ENCODE assay signal across 8 cellular contexts in the genomic region with DNA sequence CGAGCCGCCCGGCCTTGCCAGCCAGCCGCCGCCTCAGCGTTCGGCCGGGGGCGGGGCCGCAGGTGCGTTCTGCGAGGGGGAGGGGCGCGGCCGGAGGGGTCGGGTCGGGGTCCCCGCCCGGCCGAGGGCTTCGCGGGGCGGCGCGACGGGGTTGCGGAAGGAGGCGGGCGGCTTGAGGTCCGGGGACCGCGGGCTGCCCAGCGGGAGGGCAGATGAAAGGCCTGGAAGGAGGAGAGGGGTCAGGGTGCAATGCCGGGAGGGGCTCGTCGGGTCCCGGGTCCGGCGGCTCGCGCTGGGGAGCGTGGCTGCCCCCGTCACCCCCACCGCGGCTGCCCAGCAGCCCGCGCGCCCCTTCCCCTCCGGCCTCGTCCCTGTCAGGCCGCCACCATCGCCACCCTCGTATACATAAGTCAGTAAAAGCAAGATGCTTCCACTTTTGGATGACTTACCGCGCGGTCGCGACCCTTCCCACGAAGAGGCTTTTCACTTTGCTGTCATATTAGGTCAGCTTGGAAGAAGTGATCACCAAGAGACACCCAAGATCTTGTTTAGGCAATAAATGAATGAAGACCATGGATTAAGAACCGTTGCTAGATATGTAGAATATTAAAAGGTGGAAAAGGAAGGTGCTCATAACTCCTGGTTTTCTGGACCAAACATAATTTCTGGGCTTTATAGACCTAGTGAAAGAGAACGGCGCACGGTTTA. TPM values are rescaled to one million over a fixed set of nuclear protein-coding genes. Genes with fewer than 3 reads are reported as not detected.
DNase-seq lines count a peak whose midpoint lies in the region; ATAC-seq lines count a peak whose summit lies in the region.

No MANE protein-coding gene starts in this region.

- H3K9me3 ChIP-seq in mucosa of stomach (ENCODE audit: control insufficient read depth, low read length): no peaks in the 10 kb centered on the region

- H3K9ac ChIP-seq in mucosa of stomach (ENCODE audit: low read length): peak overlapping the region; percentile 94

- ATAC-seq in GM18868 (IDR thresholded peaks at IDR 0.05; ENCODE audit: unreplicated experiment): peak; percentile 3
- ATAC-seq in HG02610 (IDR thresholded peaks at IDR 0.05; ENCODE audit: unreplicated experiment): peak; percentile 7
- ATAC-seq in HG03457 (IDR thresholded peaks at IDR 0.05; ENCODE audit: unreplicated experiment): no peak

- peak overlapping the region; percentile 26 for H3K4me3 ChIP-seq in mucosa of stomach (ENCODE audit: low read length)

- H3K27me3 ChIP-seq in mucosa of stomach (ENCODE audit: control insufficient read depth, insufficient read depth, low read length): no peaks in the 10 kb centered on the region

- no peaks in the 10 kb centered on the region for H3K36me3 ChIP-seq in mucosa of stomach (ENCODE audit: control insufficient read depth, insufficient read depth, low read length)

- H3K4me1 ChIP-seq in mucosa of stomach (ENCODE audit: control insufficient read depth, insufficient read depth, low read length): peaks cover 10% of the 10 kb centered on the region

- DNase-seq in OCI-M1 (lab: John Stamatoyannopoulos, UW) (peak; percentile 67), dermis blood vessel endothelial cell (peak; percentile 16), KG1 (lab: John Stamatoyannopoulos, UW) (no peak), AG08395 (ENCODE audit: low spot score) (no peak)

RNA-seq across cellular contexts. Expression of gene ANP32A, which starts 0.6 kb away (rescaled TPM):
- 68.2 and 119 TPM in 2 replicates for total RNA-seq in dermis blood vessel endothelial cell

Comparison
In these comparisons a context has a peak if more than half of its experiments do, and no peak if none do; other contexts are left out.
1. DNase-seq: peak in OCI-M1 (single experiment) and dermis blood vessel endothelial cell (single experiment); none in KG1 (single experiment) and AG08395 (single experiment).